In the genomic region with DNA sequence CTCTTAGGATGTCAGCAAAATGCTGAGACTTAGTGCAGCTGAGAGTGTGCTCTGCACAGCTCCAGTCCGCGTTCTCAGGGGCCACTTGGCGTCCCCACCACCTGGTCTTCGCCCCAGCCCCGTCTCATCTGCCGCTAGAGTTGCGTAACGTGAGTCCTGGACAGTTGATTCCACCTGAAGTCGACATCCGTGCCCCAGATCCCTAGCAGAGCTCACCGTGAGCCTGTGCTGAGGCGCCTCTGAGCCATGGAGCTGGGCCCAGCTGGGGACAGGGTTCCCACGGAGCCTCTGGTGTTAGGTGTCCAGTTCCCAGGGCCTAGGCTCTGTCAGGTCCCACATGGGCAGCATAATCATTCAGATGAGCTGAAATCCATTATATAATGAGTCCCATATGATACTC, we compare ENCODE assay signal across 24 cellular contexts.
"Had no signal": no experiment of that assay in that cellular context is flagged by ENCODE, and none has a peak within 500 bp of the region (broad histone marks: within the 10 kb centered on the region; RNA-seq: fewer than 3 reads in every experiment).

No MANE protein-coding gene starts in this region.

- H3K36me3 ChIP-seq: colonic mucosa, esophagus squamous epithelium, gastroesophageal sphincter, lower lobe of right lung, neural progenitor cell, uterus, WERI-Rb-1 had no signal

- H3K4me3 ChIP-seq: colonic mucosa, esophagus squamous epithelium, gastroesophageal sphincter, lower lobe of right lung, neural progenitor cell, testis, uterus had no signal

- ATAC-seq: gastroesophageal sphincter; left cardiac atrium; naive thymus-derived CD4-positive, alpha-beta T cell had no signal

- H3K27ac ChIP-seq: colonic mucosa, esophagus squamous epithelium, gastroesophageal sphincter, lower lobe of right lung, neural progenitor cell, testis, uterus, WERI-Rb-1 had no signal

- H3K27me3 ChIP-seq: colonic mucosa, neural progenitor cell, testis, uterus had no signal

- H3K9me3 ChIP-seq: colonic mucosa, esophagus squamous epithelium, gastroesophageal sphincter, lower lobe of right lung, testis, uterus had no signal

- H3K4me1 Mint-ChIP-seq: activated naive CD4-positive, alpha-beta T cell treated with anti-CD3 and anti-CD28 coated beads, Interleukin-2, amount 10 ng/mL, durations not matched to agents 7 days and 5 days; naive thymus-derived CD4-positive, alpha-beta T cell had no signal

- H3K4me3 Mint-ChIP-seq: activated naive CD4-positive, alpha-beta T cell treated with anti-CD3 and anti-CD28 coated beads, Interleukin-2, amount 10 ng/mL, durations not matched to agents 7 days and 5 days; activated T-cell treated with anti-CD3 and anti-CD28 coated beads, Interleukin-2, amount 50 U/mL, for 24 hours; naive thymus-derived CD4-positive, alpha-beta T cell; neural progenitor cell; T-helper 2 cell treated with Interferon-gamma antibody and Interleukin-4, amounts not matched to agents 5 μg/mL and 100 μg/mL, for 36 hours had no signal

- H3K36me3 Mint-ChIP-seq: activated naive CD4-positive, alpha-beta T cell treated with anti-CD3 and anti-CD28 coated beads, Interleukin-2, amount 10 ng/mL, durations not matched to agents 7 days and 5 days; naive thymus-derived CD4-positive, alpha-beta T cell; neural progenitor cell had no signal

- H3K4me1 ChIP-seq: colonic mucosa, esophagus squamous epithelium, gastroesophageal sphincter, lower lobe of right lung, neural progenitor cell, testis, uterus had no signal

- H3K9me3 Mint-ChIP-seq: activated naive CD4-positive, alpha-beta T cell treated with anti-CD3 and anti-CD28 coated beads, Interleukin-2, amount 10 ng/mL, durations not matched to agents 7 days and 5 days; activated T-cell treated with anti-CD3 and anti-CD28 coated beads, Interleukin-2, amount 50 U/mL, for 24 hours; neural progenitor cell; T-helper 2 cell treated with Interferon-gamma antibody and Interleukin-4, amounts not matched to agents 5 μg/mL and 100 μg/mL, for 36 hours had no signal

- H3K9ac ChIP-seq: neural progenitor cell had no signal

- H3K27ac Mint-ChIP-seq: activated naive CD4-positive, alpha-beta T cell treated with anti-CD3 and anti-CD28 coated beads, Interleukin-2, amount 10 ng/mL, durations not matched to agents 7 days and 5 days; activated T-cell treated with anti-CD3 and anti-CD28 coated beads, Interleukin-2, amount 50 U/mL, for 24 hours; naive thymus-derived CD4-positive, alpha-beta T cell; progenitor cell of endocrine pancreas; T-helper 2 cell treated with Interferon-gamma antibody and Interleukin-4, amounts not matched to agents 5 μg/mL and 100 μg/mL, for 36 hours had no signal

- DNase-seq: activated CD4-positive, alpha-beta T cell treated with anti-CD3 and anti-CD28 coated beads for 1 hour; activated CD4-positive, alpha-beta T cell treated with anti-CD3 and anti-CD28 coated beads, Interleukin-2, amount 50 U/mL, for 4 hours; activated CD8-positive, alpha-beta memory T cell treated with anti-CD3 and anti-CD28 coated beads for 24 hours; activated CD8-positive, alpha-beta memory T cell treated with anti-CD3 and anti-CD28 coated beads, Interleukin-2, amount 50 U/mL, for 4 hours; activated naive CD4-positive, alpha-beta T cell treated with anti-CD3 and anti-CD28 coated beads, Interleukin-2, amount 10 ng/mL, durations not matched to agents 7 days and 5 days; activated T-cell treated with anti-CD3 and anti-CD28 coated beads, Interleukin-2, amount 50 U/mL, for 24 hours; amygdala; colonic mucosa; esophagus squamous epithelium; hypothalamus; left cardiac atrium; lower lobe of right lung; naive thymus-derived CD4-positive, alpha-beta T cell; retina; stimulated activated CD4-positive, alpha-beta T cell treated with anti-CD3 and anti-CD28 coated beads, Interleukin-2, amount 100 ng/mL, for 48 hours; stimulated activated naive CD4-positive, alpha-beta T cell; testis; trophoblast cell; uterus; WERI-Rb-1 had no signal
